ENCODE assay signal across 19 cellular contexts in the genomic region with DNA sequence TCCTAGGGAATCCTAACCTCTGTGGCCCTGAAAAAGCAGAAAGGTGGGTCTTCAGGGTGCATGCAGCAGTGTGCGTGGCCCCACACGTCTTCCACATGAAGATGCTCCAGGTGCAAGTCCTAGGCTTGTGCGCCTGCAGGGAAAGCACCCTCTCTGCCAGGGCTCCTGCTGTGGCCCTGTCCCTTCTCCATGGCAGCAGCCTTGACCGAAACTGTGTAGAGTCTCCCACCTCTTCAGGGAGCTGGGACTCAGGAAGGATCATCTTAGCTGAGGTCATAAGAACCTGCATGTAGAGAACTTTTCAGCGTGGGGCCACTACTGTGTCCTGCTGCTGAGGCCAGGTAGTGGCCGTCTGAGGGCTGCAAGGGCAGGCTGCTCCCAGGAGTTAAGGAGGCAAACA. TPM values are rescaled to one million over a fixed set of nuclear protein-coding genes. Genes with fewer than 3 reads are reported as not detected.
A peak's percentile ranks its signal among the peaks of the same experiment; 100 is the strongest.
DNase-seq lines count a peak whose midpoint lies in the region; TF ChIP-seq lines count a peak whose summit lies in the region.
"Had no signal": no experiment of that assay in that cellular context is flagged by ENCODE, and none has a peak within 500 bp of the region (broad histone marks: within the 10 kb centered on the region; RNA-seq: fewer than 3 reads in every experiment).

No MANE protein-coding gene starts in this region.

- TF ChIP-seq CTCF in left ventricle myocardium inferior (IDR thresholded peaks at IDR 0.05; ENCODE audit: borderline replicate concordance) (no peak), esophagus muscularis mucosa (IDR thresholded peaks at IDR 0.05) (no peak)

- peak; percentile 57 for DNase-seq in cardiac septum (ENCODE audit: low spot score)
- DNase-seq in left ventricle myocardium inferior: no peak
- DNase-seq in activated T-helper 1 cell treated with anti-CD3 and anti-CD28 coated beads, Interleukin-12 subunit alpha, Interleukin-12 subunit beta, Interleukin-2, Interleukin-4 antibody, amounts not matched to agents 30 ng/mL and 10 ng/mL and 1 ng/mL, durations not matched to agents 14 hours and 24 hours and 36 hours (ENCODE audit: low spot score): peak; percentile 0
- peak; percentile 85 for DNase-seq in esophagus muscularis mucosa (ENCODE audit: extremely low spot score)
- DNase-seq in hepatic stellate cell (ENCODE audit: low spot score): no peak
- no peak for DNase-seq in amygdala (lab: John Stamatoyannopoulos, UW)
- no peak for DNase-seq in cerebellar nuclear complex (lab: John Stamatoyannopoulos, UW)
- DNase-seq: BE2C, DMS79, HCEC 1CT, Kasumi-1, NCI-H1694, NCI-H2081, NCI-H2171, NCI-H345, NCI-H524, NCI-H774, SIG-M5 had no signal

- no peaks in the 10 kb centered on the region for H3K27me3 ChIP-seq in left ventricle myocardium inferior (ENCODE audit: low read depth)
- H3K27me3 ChIP-seq in esophagus muscularis mucosa: no peaks in the 10 kb centered on the region
- H3K27me3 ChIP-seq: BE2C had no signal

- no peak overlapping the region for H3K4me3 Mint-ChIP-seq in activated T-helper 1 cell treated with anti-CD3 and anti-CD28 coated beads, Interleukin-12 subunit alpha, Interleukin-12 subunit beta, Interleukin-2, Interleukin-4 antibody, amounts not matched to agents 30 ng/mL and 10 ng/mL and 1 ng/mL, durations not matched to agents 14 hours and 24 hours and 36 hours

- no peaks in the 10 kb centered on the region for H3K9me3 ChIP-seq in left ventricle myocardium inferior (replicated peaks)
- H3K9me3 ChIP-seq in esophagus muscularis mucosa: no peaks in the 10 kb centered on the region
- H3K9me3 ChIP-seq: BE2C had no signal

- no peak for TF ChIP-seq EP300 in esophagus muscularis mucosa (IDR thresholded peaks at IDR 0.05)

- H3K36me3 Mint-ChIP-seq in activated T-helper 1 cell treated with anti-CD3 and anti-CD28 coated beads, Interleukin-12 subunit alpha, Interleukin-12 subunit beta, Interleukin-2, Interleukin-4 antibody, amounts not matched to agents 30 ng/mL and 10 ng/mL and 1 ng/mL, durations not matched to agents 14 hours and 24 hours and 36 hours (ENCODE audit: low read depth): peaks cover 14% of the 10 kb centered on the region

- H3K27me3 Mint-ChIP-seq in activated T-helper 1 cell treated with anti-CD3 and anti-CD28 coated beads, Interleukin-12 subunit alpha, Interleukin-12 subunit beta, Interleukin-2, Interleukin-4 antibody, amounts not matched to agents 30 ng/mL and 10 ng/mL and 1 ng/mL, durations not matched to agents 14 hours and 24 hours and 36 hours (ENCODE audit: insufficient read depth): no peaks in the 10 kb centered on the region

- no peak overlapping the region for H3K4me3 ChIP-seq in left ventricle myocardium inferior
- no peak overlapping the region for H3K4me3 ChIP-seq in esophagus muscularis mucosa

- peaks cover 3% of the 10 kb centered on the region for H3K4me1 ChIP-seq in left ventricle myocardium inferior
- peaks cover under 1 to 12% (median 7%) of the 10 kb centered on the region in 4 donors for H3K4me1 ChIP-seq in esophagus muscularis mucosa
- H3K4me1 ChIP-seq: BE2C had no signal

- no peak overlapping the region for H3K27ac Mint-ChIP-seq in activated T-helper 1 cell treated with anti-CD3 and anti-CD28 coated beads, Interleukin-12 subunit alpha, Interleukin-12 subunit beta, Interleukin-2, Interleukin-4 antibody, amounts not matched to agents 30 ng/mL and 10 ng/mL and 1 ng/mL, durations not matched to agents 14 hours and 24 hours and 36 hours

- 90% methylated on average over 3 of the region's 6 CpGs for WGBS in esophagus muscularis mucosa

- H3K4me1 Mint-ChIP-seq in activated T-helper 1 cell treated with anti-CD3 and anti-CD28 coated beads, Interleukin-12 subunit alpha, Interleukin-12 subunit beta, Interleukin-2, Interleukin-4 antibody, amounts not matched to agents 30 ng/mL and 10 ng/mL and 1 ng/mL, durations not matched to agents 14 hours and 24 hours and 36 hours (ENCODE audit: low read depth): peaks cover 89% of the 10 kb centered on the region

- H3K27ac ChIP-seq in left ventricle myocardium inferior (replicated peaks) (no peak overlapping the region), esophagus muscularis mucosa (replicated peaks in 1 of 4) (no peak overlapping the region)

- intact Hi-C loops in cardiac septum (cut with DNase I): no loop called here
- intact Hi-C loops in left ventricle myocardium inferior (cut with micrococcal nuclease): no loop called here
- intact Hi-C loops in activated T-helper 1 cell treated with anti-CD3 and anti-CD28 coated beads, Interleukin-12 subunit alpha, Interleukin-12 subunit beta, Interleukin-2, Interleukin-4 antibody, amounts not matched to agents 30 ng/mL and 10 ng/mL and 1 ng/mL, durations not matched to agents 14 hours and 24 hours and 36 hours (cut with micrococcal nuclease): loop anchor here (10.0 kb wide), 1 partner anchor 463 kb away; no protein-coding TSS in a partner anchor
- intact Hi-C loops in esophagus muscularis mucosa (cut with DNase I): no loop called here

- no peaks in the 10 kb centered on the region for H3K9me3 Mint-ChIP-seq in activated T-helper 1 cell treated with anti-CD3 and anti-CD28 coated beads, Interleukin-12 subunit alpha, Interleukin-12 subunit beta, Interleukin-2, Interleukin-4 antibody, amounts not matched to agents 30 ng/mL and 10 ng/mL and 1 ng/mL, durations not matched to agents 14 hours and 24 hours and 36 hours

- TF ChIP-seq POLR2A in esophagus muscularis mucosa (IDR thresholded peaks at IDR 0.05; ENCODE audit: low read depth): no peak

- H3K36me3 ChIP-seq in left ventricle myocardium inferior (no peaks in the 10 kb centered on the region), esophagus muscularis mucosa (no peaks in the 10 kb centered on the region)

RNA-seq across cellular contexts. Expression of a gene that starts 6.3 kb away (rescaled TPM):
- total RNA-seq in cardiac septum (14.2 TPM), left ventricle myocardium inferior (7.1 TPM), esophagus muscularis mucosa (10 to 100 TPM; 25.6 to 39.5 (median 33.9) TPM)
- total RNA-seq in activated T-helper 1 cell treated with anti-CD3 and anti-CD28 coated beads, Interleukin-12 subunit alpha, Interleukin-12 subunit beta, Interleukin-2, Interleukin-4 antibody, amounts not matched to agents 30 ng/mL and 10 ng/mL and 1 ng/mL, durations not matched to agents 14 hours and 24 hours and 36 hours: 30.3 and 32.0 TPM in 2 replicates

RNA-seq across cellular contexts. Expression of a gene that starts 55.0 kb away (rescaled TPM):
- 0.94 TPM for total RNA-seq in cardiac septum
- 0.60 TPM for total RNA-seq in left ventricle myocardium inferior
- 0.27 and 0.31 TPM in 2 replicates for total RNA-seq in activated T-helper 1 cell treated with anti-CD3 and anti-CD28 coated beads, Interleukin-12 subunit alpha, Interleukin-12 subunit beta, Interleukin-2, Interleukin-4 antibody, amounts not matched to agents 30 ng/mL and 10 ng/mL and 1 ng/mL, durations not matched to agents 14 hours and 24 hours and 36 hours
- total RNA-seq in esophagus muscularis mucosa: 1 to 10 TPM; 1.7 to 4.0 (median 3.0) TPM
- total RNA-seq: MCF 10A had no signal

Comparison
In these comparisons a context has a peak if more than half of its experiments do, and no peak if none do; other contexts are left out.
1. DNase-seq: peak in cardiac septum (single experiment), activated T-helper 1 cell treated with anti-CD3 and anti-CD28 coated beads, Interleukin-12 subunit alpha, Interleukin-12 subunit beta, Interleukin-2, Interleukin-4 antibody, amounts not matched to agents 30 ng/mL and 10 ng/mL and 1 ng/mL, durations not matched to agents 14 hours and 24 hours and 36 hours (single experiment) and esophagus muscularis mucosa (single experiment); none in left ventricle myocardium inferior (single experiment), hepatic stellate cell (single experiment), amygdala (0 of 56) and cerebellar nuclear complex (0 of 2).